Comparison of ENCODE assay signal across 8 cellular contexts in genomic region chr4:6987566-6987920, GRCh38. TPM values are rescaled to one million over a fixed set of nuclear protein-coding genes. Genes with fewer than 3 reads are reported as not detected.
DNase-seq lines count a peak whose midpoint lies in the region; ATAC-seq, FAIRE-seq and TF ChIP-seq lines count a peak whose summit lies in the region.

No MANE protein-coding gene starts in this region.

- H3K9me3 ChIP-seq in right cardiac atrium (ENCODE audit: control insufficient read depth, low read length) (no peaks in the 10 kb centered on the region), small intestine (ENCODE audit: control insufficient read depth, low read depth) (no peaks in the 10 kb centered on the region)

- FAIRE-seq in small intestine (lab: Jason Lieb, UNC): no peak

- H3K4me1 Mint-ChIP-seq in activated B cell treated with CpG ODN at 0.5 μM for 24 hours: peaks cover 79% of the 10 kb centered on the region

- peak overlapping the region; percentile 80 for H3K27ac Mint-ChIP-seq in activated B cell treated with CpG ODN at 0.5 μM for 24 hours

- ATAC-seq in HG02973 (IDR thresholded peaks at IDR 0.05; ENCODE audit: unreplicated experiment) (peak; percentile 9), activated B cell treated with CpG ODN at 0.5 μM for 24 hours (ENCODE audit: low read depth) (no peak), right cardiac atrium (peak; percentile 1 to 6)

- no peaks in the 10 kb centered on the region for H3K27me3 Mint-ChIP-seq in activated B cell treated with CpG ODN at 0.5 μM for 24 hours

- no peak for DNase-seq in GM12864 (ENCODE audit: low read depth)
- DNase-seq in activated B cell treated with CpG ODN at 0.5 μM for 24 hours: no peak
- no peak for DNase-seq in right cardiac atrium
- DNase-seq in small intestine: no peak
- DNase-seq in GF-D8 (lab: John Stamatoyannopoulos, UW): no peak
- DNase-seq in superior temporal gyrus (ENCODE audit: extremely low spot score): no peak
- no peak for DNase-seq in DMS53 treated with DMSO at 0.1 percent for 48 hours (lab: John Stamatoyannopoulos, UW; ENCODE audit: unreplicated experiment)

- H3K4me1 ChIP-seq in right cardiac atrium (ENCODE audit: control insufficient read depth, insufficient read depth, low read length) (peaks cover 11% of the 10 kb centered on the region), small intestine (ENCODE audit: control insufficient read depth in 2 of 2, insufficient read depth in 1 of 2, low read depth in 1 of 2, low read length in 1 of 2) (peaks cover 0 to 7% of the 10 kb centered on the region in 2 donors)

- CTCF ChIA-PET in activated B cell treated with CpG ODN at 0.5 μM for 24 hours (lab: Charles Lee): interaction anchor here (1.8 to 2.5 kb wide), 2 partner anchors 13 to 78 kb away, joined by 7 to 8 read pairs; partner anchors contain the start of gene TBC1D14

- WGBS in right cardiac atrium: 1% methylated on average over 16 of the region's 16 CpGs
- WGBS in small intestine, 3 donors: 2 to 3% (median 2%) methylated on average over 16 of the region's 16 CpGs

- intact Hi-C loops in activated B cell treated with CpG ODN at 0.5 μM for 24 hours (cut with micrococcal nuclease): loop anchor here (1.0 to 2.0 kb wide), 11 partner anchors 13 to 347 kb away; partner anchors contain the start of genes BLOC1S4, GRPEL1, MRFAP1 and MRFAP1L1
- intact Hi-C loops in right cardiac atrium (cut with DNase I): loop anchor here in 3 of 4 donors (2.0 to 5.0 kb wide), 3 partner anchors 79 to 210 kb away; partner anchors contain the start of gene TBC1D14 (in 2 of the 3)

- H3K36me3 ChIP-seq in small intestine (ENCODE audit: control insufficient read depth in 2 of 2, insufficient read depth in 2 of 2, low read length in 2 of 2): peaks cover 0 to 3% of the 10 kb centered on the region in 2 donors

- H3K27ac ChIP-seq in right cardiac atrium (ENCODE audit: low read length) (peak overlapping the region; percentile 74), small intestine (ENCODE audit: low read depth in 1 of 2, low read length in 1 of 2) (peak overlapping the region; percentile 65 to 67)

- peaks cover 7% of the 10 kb centered on the region for H3K36me3 Mint-ChIP-seq in activated B cell treated with CpG ODN at 0.5 μM for 24 hours (ENCODE audit: low read depth)

- no peaks in the 10 kb centered on the region for H3K9me3 Mint-ChIP-seq in activated B cell treated with CpG ODN at 0.5 μM for 24 hours

- H3K4me3 Mint-ChIP-seq in activated B cell treated with CpG ODN at 0.5 μM for 24 hours: peak overlapping the region; percentile 84

- no peak for TF ChIP-seq CTCF in GM12864 (IDR thresholded peaks at IDR 0.05; ENCODE audit: low read depth, low read length, missing control alignments)
- no peak for TF ChIP-seq CTCF in activated B cell treated with CpG ODN at 0.5 μM for 24 hours (IDR thresholded peaks at IDR 0.05)

- H3K4me3 ChIP-seq in GM12864 (ENCODE audit: low read depth, low read length): peak overlapping the region; percentile 67
- peak overlapping the region; percentile 73 for H3K4me3 ChIP-seq in right cardiac atrium (ENCODE audit: low read length)
- peak overlapping the region; percentile 67 to 90 for H3K4me3 ChIP-seq in small intestine (ENCODE audit: low read depth in 1 of 2, low read length in 2 of 2)

- H3K27me3 ChIP-seq in right cardiac atrium (ENCODE audit: control insufficient read depth, insufficient read depth) (no peaks in the 10 kb centered on the region), small intestine (ENCODE audit: control insufficient read depth in 2 of 2, insufficient read depth in 2 of 2, low read length in 2 of 2) (no peaks in the 10 kb centered on the region)

- POLR2A ChIA-PET in activated B cell treated with CpG ODN at 0.5 μM for 24 hours (lab: Charles Lee): interaction anchor here (1.2 to 3.3 kb wide), 10 partner anchors 13 to 347 kb away, joined by 4 to 56 read pairs (median 10); partner anchors contain the start of genes GRPEL1, MRFAP1, TADA2B and TBC1D14

RNA-seq across cellular contexts. Expression of gene TADA2B, which starts 55.6 kb away (rescaled TPM):
- total RNA-seq in activated B cell treated with CpG ODN at 0.5 μM for 24 hours: 26.7 and 31.8 TPM in 2 replicates
- 10 to 100 TPM; 29.4 to 35.6 (median 31.7) TPM for total RNA-seq in right cardiac atrium
- 19.7 TPM for polyA plus RNA-seq in right cardiac atrium
- polyA plus RNA-seq in small intestine: 10 to 100 TPM; 13.5 to 14.7 (median 14.5) TPM
